1 cellular context compared by ENCODE assay signal in the genomic region with DNA sequence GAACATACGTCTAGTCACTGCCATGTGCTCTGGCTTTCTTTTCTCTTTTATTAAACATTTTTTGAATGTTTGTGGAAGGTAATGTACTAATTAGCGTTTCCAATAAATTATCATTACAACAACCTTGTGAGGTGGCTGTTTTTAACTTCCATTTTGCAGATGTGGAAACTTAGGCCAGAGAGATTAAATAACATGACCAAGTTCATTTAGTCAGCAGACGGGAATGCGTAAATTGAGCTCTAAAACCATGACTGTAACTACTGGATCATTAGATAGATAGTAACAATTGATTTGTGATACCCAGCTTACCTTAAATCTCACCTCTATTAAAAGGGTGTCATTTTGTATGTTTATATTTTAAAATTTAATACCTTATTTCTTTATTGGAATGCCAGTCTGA.
TF ChIP-seq lines count a peak whose summit lies in the region.

No MANE protein-coding gene starts in this region.

TF ChIP-seq in IMR-90, 13 proteins besides CTCF, POLR2A, EP300 and RAD21:
- TF ChIP-seq USF2 (IDR thresholded peaks at IDR 0.05; ENCODE audit: low read depth, low read length), result no peak
- TF ChIP-seq MAZ (IDR thresholded peaks at IDR 0.05; ENCODE audit: borderline replicate concordance, low read depth, low read length), result no peak
- TF ChIP-seq, protein P1, sequence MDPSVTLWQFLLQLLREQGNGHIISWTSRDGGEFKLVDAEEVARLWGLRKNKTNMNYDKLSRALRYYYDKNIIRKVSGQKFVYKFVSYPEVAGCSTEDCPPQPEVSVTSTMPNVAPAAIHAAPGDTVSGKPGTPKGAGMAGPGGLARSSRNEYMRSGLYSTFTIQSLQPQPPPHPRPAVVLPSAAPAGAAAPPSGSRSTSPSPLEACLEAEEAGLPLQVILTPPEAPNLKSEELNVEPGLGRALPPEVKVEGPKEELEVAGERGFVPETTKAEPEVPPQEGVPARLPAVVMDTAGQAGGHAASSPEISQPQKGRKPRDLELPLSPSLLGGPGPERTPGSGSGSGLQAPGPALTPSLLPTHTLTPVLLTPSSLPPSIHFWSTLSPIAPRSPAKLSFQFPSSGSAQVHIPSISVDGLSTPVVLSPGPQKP (IDR thresholded peaks at IDR 0.05; ENCODE audit: borderline replicate concordance, low read depth, low read length), result no peak
- no peak for TF ChIP-seq MAFK (IDR thresholded peaks at IDR 0.05; ENCODE audit: low read depth, low read length)
- no peak for TF ChIP-seq NFE2L2 (IDR thresholded peaks at IDR 0.05; ENCODE audit: low read depth, low read length)
- no peak for TF ChIP-seq SMC3 (IDR thresholded peaks at IDR 0.05; ENCODE audit: low read depth, low read length)
- no peak for TF ChIP-seq CEBPB (IDR thresholded peaks at IDR 0.05; ENCODE audit: low read depth, low read length)
- no peak for TF ChIP-seq MXI1 (IDR thresholded peaks at IDR 0.05; ENCODE audit: borderline replicate concordance, low read depth, low read length)
- no peak for TF ChIP-seq CHD1 (IDR thresholded peaks at IDR 0.05; ENCODE audit: low read depth, low read length)
- TF ChIP-seq FOS (IDR thresholded peaks at IDR 0.05; ENCODE audit: low read depth, low read length), result no peak
- no peak for TF ChIP-seq RCOR1 (IDR thresholded peaks at IDR 0.05; ENCODE audit: insufficient replicate concordance, low read length)
- TF ChIP-seq RFX5 (IDR thresholded peaks at IDR 0.05; ENCODE audit: low read depth, low read length), result no peak
- TF ChIP-seq BHLHE40 (IDR thresholded peaks at IDR 0.05; ENCODE audit: low read depth, low read length), result no peak
